Comparison of ENCODE assay signal across 8 cellular contexts in the genomic region with DNA sequence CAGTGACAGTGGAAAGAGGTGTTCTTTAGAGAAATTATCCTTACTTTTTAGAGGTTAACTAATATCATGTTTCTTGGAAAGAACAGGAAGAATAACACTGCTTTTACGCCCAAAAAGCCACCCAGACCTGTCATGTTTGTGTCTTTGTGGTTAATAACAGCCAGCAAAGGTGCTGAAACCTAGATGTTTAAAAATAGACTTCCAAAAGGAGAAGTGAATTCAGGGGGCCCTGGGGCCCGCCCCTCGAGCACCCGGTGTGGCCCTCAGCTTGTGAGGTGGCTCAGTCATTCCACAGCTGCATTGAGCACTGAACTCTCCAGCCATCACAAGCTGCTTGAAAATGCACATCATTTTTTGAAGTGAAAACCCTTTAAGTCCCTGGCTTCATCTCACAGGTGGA. TPM values are rescaled to one million over a fixed set of nuclear protein-coding genes. Genes with fewer than 3 reads are reported as not detected.
DNase-seq lines count a peak whose midpoint lies in the region; ATAC-seq and TF ChIP-seq lines count a peak whose summit lies in the region.

No MANE protein-coding gene starts in this region.

- H3K4me2 ChIP-seq in GM23338 (no peak overlapping the region), KMS-11 (peak overlapping the region; percentile 39; the same call in 1 of the 2 replicates), GM23248 (ENCODE audit: unreplicated experiment) (no peak overlapping the region)

- H3K4me1 Mint-ChIP-seq in T-helper 2 cell treated with Interferon-gamma antibody and Interleukin-4, amounts not matched to agents 5 μg/mL and 100 μg/mL, for 36 hours (ENCODE audit: low read depth) = peaks cover 8% of the 10 kb centered on the region
- peaks cover 4% of the 10 kb centered on the region; the same call in 2 of the 3 replicates for H3K4me1 Mint-ChIP-seq in GM23338

- H3K9me3 Mint-ChIP-seq in T-helper 2 cell treated with Interferon-gamma antibody and Interleukin-4, amounts not matched to agents 5 μg/mL and 100 μg/mL, for 36 hours = no peaks in the 10 kb centered on the region
- peaks cover 16% of the 10 kb centered on the region for H3K9me3 Mint-ChIP-seq in GM23338

- no peaks in the 10 kb centered on the region for H3K4me1 ChIP-seq in GM23338 (ENCODE audit: insufficient read depth)
- H3K4me1 ChIP-seq in KMS-11 (ENCODE audit: low read depth, poor library complexity, severe bottlenecking) = peaks cover 10% of the 10 kb centered on the region
- H3K4me1 ChIP-seq in GM23248 (ENCODE audit: insufficient read depth) = no peaks in the 10 kb centered on the region

- peaks cover 40% of the 10 kb centered on the region for H3K36me3 Mint-ChIP-seq in T-helper 2 cell treated with Interferon-gamma antibody and Interleukin-4, amounts not matched to agents 5 μg/mL and 100 μg/mL, for 36 hours (ENCODE audit: low read depth)
- peaks cover 24% of the 10 kb centered on the region for H3K36me3 Mint-ChIP-seq in GM23338 (ENCODE audit: low read depth)

- H3K4me3 ChIP-seq in GM23338 (no peak overlapping the region), KMS-11 (IDR thresholded peaks at IDR 0.05; ENCODE audit: insufficient read depth, low read depth, low read length) (no peak overlapping the region), GM23248 (no peak overlapping the region)

- no peak overlapping the region; the same call in 1 of the 2 replicates for H3K9ac ChIP-seq in KMS-11
- H3K9ac ChIP-seq in GM23248 = no peak overlapping the region

- H3K9me3 ChIP-seq in GM23248 (ENCODE audit: low read depth) = no peaks in the 10 kb centered on the region

- intact Hi-C loops in posterior vena cava (cut with DNase I) = no loop called here

- no peak for ATAC-seq in GM23338

- H4K20me1 ChIP-seq in GM23338 (replicated peaks; ENCODE audit: insufficient read depth) (no peaks in the 10 kb centered on the region), KMS-11 (ENCODE audit: insufficient read depth) (no peaks in the 10 kb centered on the region), GM23248 (ENCODE audit: insufficient read depth) (no peaks in the 10 kb centered on the region)

- no peak for DNase-seq in T-helper 2 cell treated with Interferon-gamma antibody and Interleukin-4, amounts not matched to agents 5 μg/mL and 100 μg/mL, for 36 hours (ENCODE audit: low spot score)
- DNase-seq in T-helper 2 cell (no peak), GM23338 (ENCODE audit: low spot score) (no peak), posterior vena cava (ENCODE audit: low spot score) (peak; percentile 58), GM23248 (no peak), NCI-H2107 treated with DMSO at 0.1 percent for 48 hours (lab: John Stamatoyannopoulos, UW; ENCODE audit: unreplicated experiment) (no peak)
- no peak for DNase-seq in central memory CD4-positive, alpha-beta T cell

- 0 out of 2 replicates have a peak, but pooled peaks cover 4% of the 10 kb centered on the region for H3F3A ChIP-seq in GM23338 (replicated peaks; ENCODE audit: low read depth)
- H3F3A ChIP-seq in GM23248 (ENCODE audit: insufficient read depth) = no peaks in the 10 kb centered on the region

- no peaks in the 10 kb centered on the region for H3K9me2 ChIP-seq in GM23338 (ENCODE audit: insufficient read depth)
- H3K9me2 ChIP-seq in GM23248 (ENCODE audit: insufficient read depth) = no peaks in the 10 kb centered on the region

- H3K27ac Mint-ChIP-seq in T-helper 2 cell treated with Interferon-gamma antibody and Interleukin-4, amounts not matched to agents 5 μg/mL and 100 μg/mL, for 36 hours = peak overlapping the region; percentile 60
- H3K27ac Mint-ChIP-seq in GM23338 = no peak overlapping the region

- WGBS in GM23248 (ENCODE audit: low coverage in 1 of 2, low lambda C conversion rate in 2 of 2, missing lambda C conversion rate in 2 of 2), 2 experiments = 93 to 95% methylated on average over 4 of the region's 4 CpGs

- in situ Hi-C loops in GM23248 (cut with MboI) = no loop called here

- H3K4me3 Mint-ChIP-seq in T-helper 2 cell treated with Interferon-gamma antibody and Interleukin-4, amounts not matched to agents 5 μg/mL and 100 μg/mL, for 36 hours = no peak overlapping the region
- H3K4me3 Mint-ChIP-seq in GM23338 = no peak overlapping the region

- H3K36me3 ChIP-seq in GM23338 (ENCODE audit: insufficient read depth) (no peaks in the 10 kb centered on the region), KMS-11 (ENCODE audit: insufficient read depth) (no peaks in the 10 kb centered on the region), GM23248 (ENCODE audit: low read depth) (no peaks in the 10 kb centered on the region)

- H3K27me3 Mint-ChIP-seq in T-helper 2 cell treated with Interferon-gamma antibody and Interleukin-4, amounts not matched to agents 5 μg/mL and 100 μg/mL, for 36 hours (ENCODE audit: low read depth) = no peaks in the 10 kb centered on the region
- peaks cover 4% of the 10 kb centered on the region for H3K27me3 Mint-ChIP-seq in GM23338 (ENCODE audit: insufficient read depth, low read depth, poor library complexity)

- TF ChIP-seq CTCF in GM23338 (conservative IDR thresholded peaks at IDR 0.05; ENCODE audit: low read depth in 2 of 2) (no peak), KMS-11 (conservative IDR thresholded peaks at IDR 0.05; ENCODE audit: low read depth, low read length) (no peak)

- H3K27ac ChIP-seq in GM23338 (ENCODE audit: low read depth) (peak overlapping the region; percentile 63; the same call in 1 of the 2 replicates), KMS-11 (peak overlapping the region; percentile 45; the same call in 1 of the 2 replicates), GM23248 (no peak overlapping the region)

- H3K79me2 ChIP-seq in GM23338 (replicated peaks; ENCODE audit: insufficient read depth) = no peaks in the 10 kb centered on the region
- H3K79me2 ChIP-seq in KMS-11 (ENCODE audit: insufficient read depth, low read depth) = no peaks in the 10 kb centered on the region
- H3K79me2 ChIP-seq in GM23248 (ENCODE audit: insufficient read depth) = no peaks in the 10 kb centered on the region

- no peak overlapping the region for H2AFZ ChIP-seq in GM23338
- no peak overlapping the region for H2AFZ ChIP-seq in KMS-11 (ENCODE audit: low read depth)
- H2AFZ ChIP-seq in GM23248 = no peak overlapping the region

- H3K27me3 ChIP-seq in GM23338 (ENCODE audit: insufficient read depth) (no peaks in the 10 kb centered on the region), KMS-11 (ENCODE audit: insufficient read depth, low read depth) (no peaks in the 10 kb centered on the region), GM23248 (replicated peaks; ENCODE audit: insufficient read depth) (no peaks in the 10 kb centered on the region)

TF ChIP-seq in GM23338, 12 proteins besides CTCF, POLR2A, EP300 and RAD21 (continues in another document):
- TF ChIP-seq, protein P1, sequence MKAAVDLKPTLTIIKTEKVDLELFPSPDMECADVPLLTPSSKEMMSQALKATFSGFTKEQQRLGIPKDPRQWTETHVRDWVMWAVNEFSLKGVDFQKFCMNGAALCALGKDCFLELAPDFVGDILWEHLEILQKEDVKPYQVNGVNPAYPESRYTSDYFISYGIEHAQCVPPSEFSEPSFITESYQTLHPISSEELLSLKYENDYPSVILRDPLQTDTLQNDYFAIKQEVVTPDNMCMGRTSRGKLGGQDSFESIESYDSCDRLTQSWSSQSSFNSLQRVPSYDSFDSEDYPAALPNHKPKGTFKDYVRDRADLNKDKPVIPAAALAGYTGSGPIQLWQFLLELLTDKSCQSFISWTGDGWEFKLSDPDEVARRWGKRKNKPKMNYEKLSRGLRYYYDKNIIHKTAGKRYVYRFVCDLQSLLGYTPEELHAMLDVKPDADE (IDR thresholded peaks at IDR 0.05) = no peak
- TF ChIP-seq POLR2AphosphoS5 (IDR thresholded peaks at IDR 0.05; ENCODE audit: low read depth) (no peak), ZNF331 (CRISPR knock-in tag; IDR thresholded peaks at IDR 0.05; ENCODE audit: low read depth) (no peak), CREB1 (CRISPR knock-in tag; IDR thresholded peaks at IDR 0.05; ENCODE audit: low read depth) (no peak)

RNA-seq across cellular contexts. Expression of a gene that starts 20.8 kb away (rescaled TPM):
- total RNA-seq in GM23338 (2014; rRNA removed; shearing (Covaris generic)) = 0.16 and 0.69 TPM in 2 replicates
- polyA plus RNA-seq in GM23338 (2016; fragmentation: Nextera tagmentation; extraction: Ambion mirVana) (1.2 and 1.6 TPM in 2 replicates), GM23248 (2016; fragmentation: Nextera tagmentation; extraction: Ambion mirVana) (not detected in 2 replicates)
- total RNA-seq in posterior vena cava = under 1 TPM in 1 of 2 donors, not detected in 1; 0.10 TPM
- total RNA-seq in GM23248 (2014; rRNA removed; shearing (Covaris generic)) = not detected in 2 replicates
